In the genomic region with DNA sequence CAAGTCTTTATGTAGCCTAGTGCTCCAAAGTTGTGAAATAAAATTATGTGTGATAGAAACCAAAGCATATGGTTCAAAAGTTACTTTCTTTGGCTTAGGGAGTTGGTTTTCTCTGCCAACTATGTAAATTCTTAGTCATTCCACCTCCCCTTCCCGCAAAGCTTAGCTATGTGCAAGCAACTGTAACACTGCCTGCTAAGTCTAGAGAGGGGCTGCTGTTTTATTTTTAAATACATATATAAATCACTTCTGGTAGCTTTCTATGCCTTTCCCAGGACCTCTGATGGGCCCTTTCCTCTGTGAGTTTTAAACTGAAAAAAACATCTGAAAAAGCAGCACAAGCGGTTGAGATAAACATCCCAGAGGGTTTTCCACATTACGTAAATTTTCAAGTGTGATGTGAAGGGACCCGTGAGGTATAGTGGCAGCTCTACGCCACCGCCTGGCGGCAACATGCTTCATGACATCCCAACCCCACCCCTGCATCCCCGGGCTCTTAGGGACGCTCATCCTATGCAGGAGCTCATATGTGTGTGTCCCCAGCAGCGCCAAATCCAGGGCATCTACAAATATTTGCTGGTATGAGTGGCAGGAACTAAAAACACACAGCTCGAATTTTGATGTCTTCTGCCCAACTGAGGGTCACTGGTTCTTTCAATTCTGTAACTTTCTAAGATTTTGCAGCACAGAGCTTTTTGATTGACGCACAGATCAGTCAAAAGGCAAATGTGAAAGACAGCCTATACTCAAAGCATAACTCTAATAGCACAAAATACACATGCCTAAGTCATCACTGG, we compare ENCODE assay signal across 8 cellular contexts. TPM values are rescaled to one million over a fixed set of nuclear protein-coding genes. Genes with fewer than 3 reads are reported as not detected.
A peak's percentile ranks its signal among the peaks of the same experiment; 100 is the strongest.
DNase-seq lines count a peak whose midpoint lies in the region; ATAC-seq and TF ChIP-seq lines count a peak whose summit lies in the region.

No MANE protein-coding gene starts in this region.

- peaks cover 0 to 6% (median 0%) of the 10 kb centered on the region in 3 donors for H3K4me1 ChIP-seq in esophagus squamous epithelium

- H3K4me3 ChIP-seq in GM12865 (ENCODE audit: low read depth, low read length) (no peak overlapping the region), esophagus squamous epithelium (no peak overlapping the region)

- DNase-seq in GM12865 (ENCODE audit: low read depth) (peak; percentile 52), iPS-NIHi11 (ENCODE audit: low spot score) (peak; percentile 79), esophagus squamous epithelium (lab: John Stamatoyannopoulos, UW) (no peak)
- no peak for DNase-seq in T-helper 2 cell treated with Interferon-gamma antibody and Interleukin-4, amounts not matched to agents 5 μg/mL and 100 μg/mL, for 36 hours (ENCODE audit: low spot score)

- no peak overlapping the region for H3K4me3 Mint-ChIP-seq in T-helper 2 cell treated with Interferon-gamma antibody and Interleukin-4, amounts not matched to agents 5 μg/mL and 100 μg/mL, for 36 hours

- no peak overlapping the region for H3K27ac ChIP-seq in VCaP
- no peak overlapping the region for H3K27ac ChIP-seq in esophagus squamous epithelium

- H3K4me1 Mint-ChIP-seq in T-helper 2 cell treated with Interferon-gamma antibody and Interleukin-4, amounts not matched to agents 5 μg/mL and 100 μg/mL, for 36 hours (ENCODE audit: low read depth) = peaks cover 6% of the 10 kb centered on the region

- 48 to 58% methylated on average over 12 of the region's 12 CpGs for WGBS in esophagus squamous epithelium, 2 donors

- no peak overlapping the region for H3K27ac Mint-ChIP-seq in T-helper 2 cell treated with Interferon-gamma antibody and Interleukin-4, amounts not matched to agents 5 μg/mL and 100 μg/mL, for 36 hours

- no peaks in the 10 kb centered on the region for H3K27me3 Mint-ChIP-seq in T-helper 2 cell treated with Interferon-gamma antibody and Interleukin-4, amounts not matched to agents 5 μg/mL and 100 μg/mL, for 36 hours (ENCODE audit: low read depth)

- no peaks in the 10 kb centered on the region for H3K9me3 Mint-ChIP-seq in T-helper 2 cell treated with Interferon-gamma antibody and Interleukin-4, amounts not matched to agents 5 μg/mL and 100 μg/mL, for 36 hours

- no peaks in the 10 kb centered on the region for H3K9me3 ChIP-seq in esophagus squamous epithelium

- no peaks in the 10 kb centered on the region for H3K27me3 ChIP-seq in esophagus squamous epithelium

- ATAC-seq in HG02610 (IDR thresholded peaks at IDR 0.05; ENCODE audit: unreplicated experiment) (peak; percentile 55), GM18519 (IDR thresholded peaks at IDR 0.05; ENCODE audit: low FRiP score, unreplicated experiment) (no peak), GM19324 (IDR thresholded peaks at IDR 0.05; ENCODE audit: low FRiP score, unreplicated experiment) (no peak)

- TF ChIP-seq CTCF in GM12865 (IDR thresholded peaks at IDR 0.05; ENCODE audit: insufficient read depth, low read depth, low read length, missing control alignments) (peak; percentile 49), VCaP (conservative IDR thresholded peaks at IDR 0.05) (peak; percentile 41), esophagus squamous epithelium (IDR thresholded peaks at IDR 0.05) (peak in 1 of 6 experiments; percentile 35)

- H3K36me3 Mint-ChIP-seq in T-helper 2 cell treated with Interferon-gamma antibody and Interleukin-4, amounts not matched to agents 5 μg/mL and 100 μg/mL, for 36 hours (ENCODE audit: low read depth) = peaks cover 22% of the 10 kb centered on the region

- no peak for TF ChIP-seq POLR2A in esophagus squamous epithelium (IDR thresholded peaks at IDR 0.05)

- intact Hi-C loops in esophagus squamous epithelium (cut with DNase I) = no loop called here

- H3K36me3 ChIP-seq in esophagus squamous epithelium = peaks cover 0 to 35% (median 0%) of the 10 kb centered on the region in 3 donors

RNA-seq across cellular contexts. Expression of a gene that starts 12.8 kb away (rescaled TPM):
- 10 to 100 TPM; 11.0 to 12.6 (median 11.6) TPM for total RNA-seq in esophagus squamous epithelium

RNA-seq across cellular contexts. Expression of a gene that starts 53.6 kb away (rescaled TPM):
- under 1 TPM in 2 of 4 donors, not detected in 2; under 0.01 to 0.15 TPM for total RNA-seq in esophagus squamous epithelium

Comparison
In these comparisons a context has a peak if more than half of its experiments do, and no peak if none do; other contexts are left out.
1. DNase-seq: peak in GM12865 (single experiment) and iPS-NIHi11 (single experiment); none in esophagus squamous epithelium (single experiment) and T-helper 2 cell treated with Interferon-gamma antibody and Interleukin-4, amounts not matched to agents 5 μg/mL and 100 μg/mL, for 36 hours (single experiment).